1 cellular context compared by ENCODE assay signal in genomic region chr12:93526786-93527428, GRCh38.
TF ChIP-seq lines count a peak whose summit lies in the region.

No MANE protein-coding gene starts in this region.

TF ChIP-seq in HEK293, 187 proteins besides CTCF, POLR2A, EP300 and RAD21 (continued from another document and continues in another):
- TF ChIP-seq ZNF639 (tag by site-specific recombination; IDR thresholded peaks at IDR 0.05) (no peak), ZSCAN4 (tag by site-specific recombination; IDR thresholded peaks at IDR 0.05) (peak; percentile 79), ZNF18 (tag by site-specific recombination; IDR thresholded peaks at IDR 0.05) (no peak), ZBTB10 (tag by site-specific recombination; IDR thresholded peaks at IDR 0.05) (no peak), SP2 (tag by site-specific recombination; IDR thresholded peaks at IDR 0.05) (no peak), ZNF404 (tag by site-specific recombination; IDR thresholded peaks at IDR 0.05) (no peak), PRDM4 (tag by site-specific recombination; IDR thresholded peaks at IDR 0.05) (no peak), ZNF16 (tag by site-specific recombination; IDR thresholded peaks at IDR 0.05; ENCODE audit: low read depth) (no peak), ZNF571 (tag by site-specific recombination; IDR thresholded peaks at IDR 0.05) (no peak), ZBTB48 (tag by site-specific recombination; IDR thresholded peaks at IDR 0.05) (0 out of 2 replicates have a peak, but pooled peaks have one; percentile 28), PBX3 (CRISPR knock-in tag; IDR thresholded peaks at IDR 0.05) (no peak), MEIS1 (CRISPR knock-in tag; IDR thresholded peaks at IDR 0.05; ENCODE audit: borderline replicate concordance) (no peak), ZNF335 (tag by site-specific recombination; conservative IDR thresholded peaks at IDR 0.05) (peak; percentile 77), ZNF830 (tag by site-specific recombination; IDR thresholded peaks at IDR 0.05; ENCODE audit: low read depth) (no peak), ZNF184 (tag by site-specific recombination; IDR thresholded peaks at IDR 0.05) (no peak), ZNF10 (tag by site-specific recombination; IDR thresholded peaks at IDR 0.05) (no peak), ZNF48 (tag by site-specific recombination; IDR thresholded peaks at IDR 0.05) (no peak), ZNF140 (tag by site-specific recombination; IDR thresholded peaks at IDR 0.05) (no peak), REPIN1 (tag by site-specific recombination; IDR thresholded peaks at IDR 0.05; ENCODE audit: low read depth) (no peak), ZNF223 (tag by site-specific recombination; IDR thresholded peaks at IDR 0.05) (no peak), ZNF707 (tag by site-specific recombination; IDR thresholded peaks at IDR 0.05) (no peak), ZBTB6 (tag by site-specific recombination; IDR thresholded peaks at IDR 0.05) (no peak), ZNF311 (tag by site-specific recombination; IDR thresholded peaks at IDR 0.05; ENCODE audit: borderline replicate concordance) (no peak), WT1 (tag by site-specific recombination; IDR thresholded peaks at IDR 0.05) (no peak), ZFP37 (tag by site-specific recombination; IDR thresholded peaks at IDR 0.05) (peak; percentile 74; the same call in 1 of the 2 replicates), ZNF654 (tag by site-specific recombination; IDR thresholded peaks at IDR 0.05; ENCODE audit: low read depth) (no peak), ZNF555 (tag by site-specific recombination; conservative IDR thresholded peaks at IDR 0.05) (no peak), ZNF837 (tag by site-specific recombination; IDR thresholded peaks at IDR 0.05) (no peak), GLI4 (tag by site-specific recombination; IDR thresholded peaks at IDR 0.05) (0 out of 2 replicates have a peak, but pooled peaks have one; percentile 40), ZNF449 (tag by site-specific recombination; IDR thresholded peaks at IDR 0.05) (no peak), ZNF473 (tag by site-specific recombination; IDR thresholded peaks at IDR 0.05) (no peak), TSHZ1 (tag by site-specific recombination; IDR thresholded peaks at IDR 0.05; ENCODE audit: borderline replicate concordance) (no peak), IKZF3 (tag by site-specific recombination; IDR thresholded peaks at IDR 0.05) (no peak), RBAK (tag by site-specific recombination; IDR thresholded peaks at IDR 0.05) (no peak), ZNF354C (tag by site-specific recombination; IDR thresholded peaks at IDR 0.05; ENCODE audit: borderline replicate concordance, low read depth) (no peak), ZNF133 (tag by site-specific recombination; IDR thresholded peaks at IDR 0.05) (no peak), ZNF670 (tag by site-specific recombination; IDR thresholded peaks at IDR 0.05; ENCODE audit: low read depth) (no peak), ZNF398 (tag by site-specific recombination; IDR thresholded peaks at IDR 0.05) (peak; percentile 60), YY2 (tag by site-specific recombination; IDR thresholded peaks at IDR 0.05) (peak; percentile 65), BCL11A (tag by site-specific recombination; IDR thresholded peaks at IDR 0.05; ENCODE audit: low read depth) (no peak), ZNF391 (tag by site-specific recombination; IDR thresholded peaks at IDR 0.05; ENCODE audit: borderline replicate concordance, low read depth) (no peak), KLF16 (tag by site-specific recombination; IDR thresholded peaks at IDR 0.05) (no peak), ZNF23 (tag by site-specific recombination; IDR thresholded peaks at IDR 0.05; ENCODE audit: borderline replicate concordance) (no peak)
